In the genomic region with DNA sequence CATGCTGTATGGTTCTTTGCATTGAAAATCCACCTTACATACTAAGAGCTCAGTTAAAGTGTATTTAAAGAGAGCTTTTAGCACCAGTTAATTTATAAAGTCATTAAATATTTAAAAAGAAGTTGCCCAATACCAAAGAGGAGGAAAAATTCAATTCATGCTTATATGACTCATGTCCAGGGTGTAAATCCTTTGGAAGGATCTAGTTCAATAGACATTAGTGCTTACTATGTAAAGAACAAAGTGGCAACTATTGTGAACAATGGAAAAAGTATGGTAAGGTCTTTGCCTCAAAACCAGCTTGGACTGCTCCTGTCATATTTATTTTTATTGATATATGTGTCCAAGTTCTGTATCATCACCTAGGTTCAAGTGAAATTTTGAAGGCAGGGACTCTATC, we compare ENCODE assay signal across 27 cellular contexts.
"Had no signal": no experiment of that assay in that cellular context is flagged by ENCODE, and none has a peak within 500 bp of the region (broad histone marks: within the 10 kb centered on the region; RNA-seq: fewer than 3 reads in every experiment).

No MANE protein-coding gene starts in this region.

- H3K9me3 ChIP-seq: esophagus squamous epithelium, gastrocnemius medialis had no signal

- DNase-seq: activated CD4-positive, alpha-beta memory T cell treated with anti-CD3 and anti-CD28 coated beads for 36 hours; activated CD4-positive, alpha-beta T cell treated with anti-CD3 and anti-CD28 coated beads for 36 hours; activated CD4-positive, alpha-beta T cell treated with anti-CD3 and anti-CD28 coated beads, Interleukin-2, amount 10 ng/mL, durations not matched to agents 24 days and 14 days; activated CD4-positive, CD25-positive, alpha-beta regulatory T cell; activated CD4-positive, CD25-positive, alpha-beta regulatory T cell treated with anti-CD3 and anti-CD28 coated beads, Interleukin-2, amount 50 U/mL, for 72 hours; activated CD8-positive, alpha-beta memory T cell treated with anti-CD3 and anti-CD28 coated beads, Interleukin-2, amount 10 ng/mL, durations not matched to agents 7 days and 5 days; activated CD8-positive, alpha-beta memory T cell treated with anti-CD3 and anti-CD28 coated beads, Interleukin-2, amount 50 U/mL, for 4 hours; activated CD8-positive, alpha-beta T cell treated with anti-CD3 and anti-CD28 coated beads, Interleukin-2, amount 10 ng/mL, durations not matched to agents 7 days and 5 days; activated gamma-delta T cell; activated naive CD4-positive, alpha-beta T cell; activated naive CD4-positive, alpha-beta T cell treated with anti-CD3 and anti-CD28 coated beads, Interleukin-2, amount 10 ng/mL, durations not matched to agents 7 days and 5 days; activated naive CD8-positive, alpha-beta T cell treated with anti-CD3 and anti-CD28 coated beads, Interleukin-2, amount 10 ng/mL, durations not matched to agents 7 days and 5 days; activated T-cell treated with anti-CD3 and anti-CD28 coated beads, Interleukin-2, amount 50 U/mL, for 1 hour; activated T-cell treated with anti-CD3 and anti-CD28 coated beads, Interleukin-2, amount 50 U/mL, for 48 hours; brain microvascular endothelial cell; caudate nucleus; cortex of kidney; dermis blood vessel endothelial cell; effector CD4-positive, alpha-beta T cell; erythroblast; esophagus squamous epithelium; gastrocnemius medialis; glutamatergic neuron; heart left ventricle; T-helper 2 cell had no signal

- H3K4me1 ChIP-seq: esophagus squamous epithelium, foreskin keratinocyte, gastrocnemius medialis, heart left ventricle had no signal

- H3K27ac ChIP-seq: brain microvascular endothelial cell, esophagus squamous epithelium, foreskin keratinocyte, gastrocnemius medialis, heart left ventricle had no signal

- H3K27me3 ChIP-seq: brain microvascular endothelial cell, esophagus squamous epithelium, foreskin keratinocyte, gastrocnemius medialis, heart left ventricle had no signal

- H3K36me3 ChIP-seq: brain microvascular endothelial cell, esophagus squamous epithelium, gastrocnemius medialis, heart left ventricle had no signal

- H3K4me3 ChIP-seq: esophagus squamous epithelium, gastrocnemius medialis, heart left ventricle had no signal

- ATAC-seq: activated CD4-positive, alpha-beta T cell treated with anti-CD3 and anti-CD28 coated beads for 36 hours; activated CD8-positive, alpha-beta memory T cell treated with anti-CD3 and anti-CD28 coated beads, Interleukin-2, amount 10 ng/mL, durations not matched to agents 7 days and 5 days; activated CD8-positive, alpha-beta T cell treated with anti-CD3 and anti-CD28 coated beads, Interleukin-2, amount 10 ng/mL, durations not matched to agents 7 days and 5 days; activated naive CD4-positive, alpha-beta T cell treated with anti-CD3 and anti-CD28 coated beads, Interleukin-2, amount 50 U/mL, for 72 hours; foreskin keratinocyte; gastrocnemius medialis; heart left ventricle had no signal
